8 cellular contexts compared by ENCODE assay signal in the genomic region with DNA sequence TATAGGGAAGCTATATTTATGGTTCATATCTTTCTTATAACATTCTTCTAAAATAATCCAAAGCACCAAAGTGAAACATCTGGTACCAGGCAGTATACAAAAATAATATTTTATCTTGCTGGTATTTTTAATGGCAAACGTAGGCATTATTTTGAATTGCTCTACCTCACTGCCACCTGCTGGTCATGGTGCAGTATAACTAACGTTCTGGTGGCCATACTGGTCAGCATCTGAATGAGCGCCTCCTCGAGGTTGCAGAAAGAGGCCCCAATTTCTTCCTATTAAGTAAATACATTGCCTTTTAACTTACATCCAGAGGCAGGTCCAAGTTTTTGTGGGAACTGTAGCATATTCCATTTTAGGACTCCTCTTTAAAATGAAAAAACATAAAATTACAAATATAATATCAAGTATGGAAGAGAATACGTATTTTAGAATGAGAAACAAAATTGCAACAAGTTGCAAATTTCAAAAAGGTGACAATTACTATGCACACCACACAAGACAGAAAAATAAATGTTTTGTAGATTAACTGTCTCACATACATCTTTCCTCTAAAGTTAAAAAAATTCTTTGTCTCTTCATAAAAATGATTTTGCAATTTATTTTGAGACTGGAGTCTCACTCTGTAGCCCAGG. TPM values are rescaled to one million over a fixed set of nuclear protein-coding genes. Genes with fewer than 3 reads are reported as not detected.
DNase-seq lines count a peak whose midpoint lies in the region; ATAC-seq and TF ChIP-seq lines count a peak whose summit lies in the region.

No MANE protein-coding gene starts in this region.

- CTCF ChIA-PET in PC-3 (lab: Charles Lee), result no interaction called here

- peaks cover 57% of the 10 kb centered on the region for H3K4me1 ChIP-seq in Karpas-422 (ENCODE audit: low read length)
- peaks cover 19% of the 10 kb centered on the region for H3K4me1 ChIP-seq in PC-3 (ENCODE audit: insufficient read depth, low read length)
- no peaks in the 10 kb centered on the region for H3K4me1 ChIP-seq in esophagus muscularis mucosa

- H3K9me3 ChIP-seq in Karpas-422 (ENCODE audit: low read length) (no peaks in the 10 kb centered on the region), PC-3 (ENCODE audit: low read length) (no peaks in the 10 kb centered on the region), esophagus muscularis mucosa (no peaks in the 10 kb centered on the region)

- no peaks in the 10 kb centered on the region for H3K36me3 Mint-ChIP-seq in nephron (ENCODE audit: low read depth)

- H3K27me3 Mint-ChIP-seq in nephron (ENCODE audit: low read depth), result peaks cover 18% of the 10 kb centered on the region
- no peaks in the 10 kb centered on the region for H3K27me3 Mint-ChIP-seq in stimulated activated naive CD8-positive, alpha-beta T cell treated with anti-CD3 and anti-CD28 coated beads, Interleukin-15, amount 100 ng/mL, for 72 hours

- intact Hi-C loops in PC-3 (cut with micrococcal nuclease) (loop anchor here (1.0 to 5.0 kb wide), 5 partner anchors 20 to 385 kb away; a partner anchor contains a TSS), esophagus muscularis mucosa (cut with DNase I) (loop anchor here (2.0 kb wide), 1 partner anchor 384 kb away; no protein-coding TSS in a partner anchor)

- H3K27me3 ChIP-seq in Karpas-422 (ENCODE audit: low read length) (no peaks in the 10 kb centered on the region), PC-3 (ENCODE audit: low read length) (no peaks in the 10 kb centered on the region), esophagus muscularis mucosa (no peaks in the 10 kb centered on the region)

- TF ChIP-seq POLR2A in esophagus muscularis mucosa (IDR thresholded peaks at IDR 0.05; ENCODE audit: low read depth), result no peak

- H3K4me2 ChIP-seq in Karpas-422 (ENCODE audit: low read depth, low read length, poor library complexity, severe bottlenecking) (no peak overlapping the region), PC-3 (ENCODE audit: low read length) (no peak overlapping the region)

- H3K27ac ChIP-seq in Karpas-422 (ENCODE audit: low read length), result no peak overlapping the region
- H3K27ac ChIP-seq in PC-3 (ENCODE audit: low read length), result no peak overlapping the region
- H3K27ac ChIP-seq in esophagus muscularis mucosa (replicated peaks in 1 of 4), result no peak overlapping the region

- WGBS in esophagus muscularis mucosa, result 13% methylated on average over 5 of the region's 5 CpGs

- no peaks in the 10 kb centered on the region for H3K4me1 Mint-ChIP-seq in nephron
- H3K4me1 Mint-ChIP-seq in stimulated activated naive CD8-positive, alpha-beta T cell treated with anti-CD3 and anti-CD28 coated beads, Interleukin-15, amount 100 ng/mL, for 72 hours, result no peaks in the 10 kb centered on the region

- no peak for TF ChIP-seq EP300 in esophagus muscularis mucosa (IDR thresholded peaks at IDR 0.05)

- H3K9me2 ChIP-seq in Karpas-422 (replicated peaks; ENCODE audit: insufficient read depth, low read length) (no peaks in the 10 kb centered on the region), PC-3 (replicated peaks; ENCODE audit: low read length) (no peaks in the 10 kb centered on the region)

- no peaks in the 10 kb centered on the region for H3F3A ChIP-seq in PC-3 (ENCODE audit: low read length, unreplicated experiment)

- no peak overlapping the region for H2AFZ ChIP-seq in Karpas-422 (ENCODE audit: low read length)
- no peak overlapping the region for H2AFZ ChIP-seq in PC-3 (ENCODE audit: low read length)

- H3K79me2 ChIP-seq in Karpas-422 (ENCODE audit: low read length), result no peaks in the 10 kb centered on the region
- no peaks in the 10 kb centered on the region for H3K79me2 ChIP-seq in PC-3 (ENCODE audit: low read length)

- POLR2A ChIA-PET in PC-3 (lab: Charles Lee; ENCODE audit: unreplicated experiment), result no interaction called here

- H3K4me3 ChIP-seq in Karpas-422 (ENCODE audit: low read length) (no peak overlapping the region), PC-3 (ENCODE audit: low read length) (no peak overlapping the region), esophagus muscularis mucosa (no peak overlapping the region)

- TF ChIP-seq CTCF in PC-3 (conservative IDR thresholded peaks at IDR 0.05; ENCODE audit: low read depth, low read length), result peak; percentile 96
- TF ChIP-seq CTCF in esophagus muscularis mucosa (IDR thresholded peaks at IDR 0.05), result peak; percentile 90 to 93 (median 90)
- TF ChIP-seq CTCF in nephron (IDR thresholded peaks at IDR 0.05; ENCODE audit: unreplicated experiment in 3 of 3), result peak; percentile 95 to 99 (median 98)

- H3K9ac ChIP-seq in Karpas-422 (ENCODE audit: low read length), result no peak overlapping the region
- H3K9ac ChIP-seq in PC-3 (ENCODE audit: low read length), result no peak overlapping the region

- BruUV-seq in PC-3 (replicated peaks; lab: Mats Ljungman, UMichigan), result no TSS peak

- ATAC-seq in GM21723 (IDR thresholded peaks at IDR 0.05; ENCODE audit: unreplicated experiment), result peak; percentile 89
- peak; percentile 81 for ATAC-seq in PC-3
- ATAC-seq in stimulated activated naive CD8-positive, alpha-beta T cell treated with anti-CD3 and anti-CD28 coated beads, Interleukin-15, amount 100 ng/mL, for 72 hours, result peak; percentile 80

- H3K36me3 ChIP-seq in Karpas-422 (ENCODE audit: insufficient read depth, low read length) (no peaks in the 10 kb centered on the region), PC-3 (ENCODE audit: low read depth, low read length) (no peaks in the 10 kb centered on the region), esophagus muscularis mucosa (no peaks in the 10 kb centered on the region)

- no peak overlapping the region for H3K4me3 Mint-ChIP-seq in nephron
- no peak overlapping the region for H3K4me3 Mint-ChIP-seq in stimulated activated naive CD8-positive, alpha-beta T cell treated with anti-CD3 and anti-CD28 coated beads, Interleukin-15, amount 100 ng/mL, for 72 hours

- H4K20me1 ChIP-seq in Karpas-422 (ENCODE audit: insufficient read depth, low read depth, low read length) (no peaks in the 10 kb centered on the region), PC-3 (ENCODE audit: low read length) (no peaks in the 10 kb centered on the region)

- H3K27ac Mint-ChIP-seq in nephron, result no peak overlapping the region
- H3K27ac Mint-ChIP-seq in stimulated activated naive CD8-positive, alpha-beta T cell treated with anti-CD3 and anti-CD28 coated beads, Interleukin-15, amount 100 ng/mL, for 72 hours, result no peak overlapping the region

- DNase-seq in Daoy (ENCODE audit: low read depth) (peak; percentile 84), Karpas-422 (peak; percentile 92), PC-3 (peak; percentile 88), activated T-cell treated with anti-CD3 and anti-CD28 coated beads for 24 hours (ENCODE audit: low read depth) (peak; percentile 70), esophagus muscularis mucosa (ENCODE audit: extremely low spot score) (peak; percentile 92)
- DNase-seq in stimulated activated naive CD8-positive, alpha-beta T cell treated with anti-CD3 and anti-CD28 coated beads, Interleukin-15, amount 100 ng/mL, for 72 hours, result peak; percentile 64 to 76

- no peaks in the 10 kb centered on the region for H3K9me3 Mint-ChIP-seq in nephron
- no peaks in the 10 kb centered on the region for H3K9me3 Mint-ChIP-seq in stimulated activated naive CD8-positive, alpha-beta T cell treated with anti-CD3 and anti-CD28 coated beads, Interleukin-15, amount 100 ng/mL, for 72 hours

RNA-seq across cellular contexts. Expression of a gene that starts 22.9 kb away (rescaled TPM):
- not detected in 2 replicates for total RNA-seq in Daoy (2014; rRNA removed; shearing (Covaris generic))
- not detected in 2 replicates for total RNA-seq in Karpas-422 (2014; rRNA removed; shearing (Covaris generic); ENCODE audit: low replicate concordance)
- total RNA-seq in PC-3 (2014; rRNA removed), result 2.2 and 3.0 TPM in 2 replicates
- not detected for total RNA-seq in esophagus muscularis mucosa

RNA-seq across cellular contexts. Expression of a gene that starts 56.6 kb away (rescaled TPM):
- 83.1 and 106 TPM in 2 replicates for total RNA-seq in Daoy (2014; rRNA removed; shearing (Covaris generic))
- 68.1 and 149 TPM in 2 replicates for total RNA-seq in Karpas-422 (2014; rRNA removed; shearing (Covaris generic); ENCODE audit: low replicate concordance)
- total RNA-seq in PC-3 (2014; rRNA removed) (169 and 255 TPM in 2 replicates), esophagus muscularis mucosa (1 to 10 TPM; 3.3 to 9.5 (median 7.9) TPM)
